ENCODE assay signal across 2 cellular contexts in the genomic region with DNA sequence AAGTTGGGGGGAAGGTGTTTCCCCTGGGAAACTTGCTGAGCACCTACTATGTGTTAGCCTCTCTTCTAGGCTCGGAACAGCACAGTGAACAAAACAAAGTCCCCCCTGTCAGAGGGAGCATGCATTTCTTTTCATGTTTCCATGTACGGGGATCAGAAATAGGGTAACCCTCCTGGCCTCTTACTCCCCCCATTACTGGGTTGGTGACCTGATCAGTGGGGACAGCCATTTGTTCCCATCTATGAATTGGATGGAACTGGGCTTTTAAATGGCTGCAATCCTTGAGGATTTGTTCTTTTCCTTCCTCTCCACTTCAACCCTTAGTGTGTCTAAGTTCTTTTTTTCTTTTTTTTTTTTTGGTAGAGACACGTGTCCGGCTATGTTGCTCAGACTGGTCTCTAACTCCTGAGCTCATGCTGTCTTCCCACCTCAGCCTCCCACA.
A peak's percentile ranks its signal among the peaks of the same experiment; 100 is the strongest.
TF ChIP-seq lines count a peak whose summit lies in the region.

No MANE protein-coding gene starts in this region.

TF ChIP-seq in HepG2, 621 proteins besides CTCF, POLR2A, EP300 and RAD21:
- TF ChIP-seq ZNF34 (CRISPR knock-in tag; IDR thresholded peaks at IDR 0.05; ENCODE audit: borderline replicate concordance): no peak
- no peak for TF ChIP-seq ZKSCAN8 (CRISPR knock-in tag; IDR thresholded peaks at IDR 0.05; ENCODE audit: borderline replicate concordance)
- TF ChIP-seq ZKSCAN1 (IDR thresholded peaks at IDR 0.05; ENCODE audit: low read length): peak; percentile 95
- TF ChIP-seq, protein P1, sequence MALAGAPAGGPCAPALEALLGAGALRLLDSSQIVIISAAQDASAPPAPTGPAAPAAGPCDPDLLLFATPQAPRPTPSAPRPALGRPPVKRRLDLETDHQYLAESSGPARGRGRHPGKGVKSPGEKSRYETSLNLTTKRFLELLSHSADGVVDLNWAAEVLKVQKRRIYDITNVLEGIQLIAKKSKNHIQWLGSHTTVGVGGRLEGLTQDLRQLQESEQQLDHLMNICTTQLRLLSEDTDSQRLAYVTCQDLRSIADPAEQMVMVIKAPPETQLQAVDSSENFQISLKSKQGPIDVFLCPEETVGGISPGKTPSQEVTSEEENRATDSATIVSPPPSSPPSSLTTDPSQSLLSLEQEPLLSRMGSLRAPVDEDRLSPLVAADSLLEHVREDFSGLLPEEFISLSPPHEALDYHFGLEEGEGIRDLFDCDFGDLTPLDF (CRISPR knock-in tag; IDR thresholded peaks at IDR 0.05): no peak
- no peak for TF ChIP-seq NR2F2 (IDR thresholded peaks at IDR 0.05; ENCODE audit: borderline replicate concordance, low read depth)
- TF ChIP-seq RBM22 (optimal IDR thresholded peaks at IDR 0.05; ENCODE audit: low read length): peak; percentile 12
- TF ChIP-seq FOXK2 (IDR thresholded peaks at IDR 0.05): no peak
- TF ChIP-seq ZNF143 (CRISPR knock-in tag; IDR thresholded peaks at IDR 0.05): no peak
- TF ChIP-seq POLR2AphosphoS2 (IDR thresholded peaks at IDR 0.05; ENCODE audit: low read depth, low read length): peak; percentile 87; the same call in 1 of the 2 replicates
- peak; percentile 58; the same call in 1 of the 2 replicates for TF ChIP-seq POLR2G (IDR thresholded peaks at IDR 0.05; ENCODE audit: low read depth, low read length)
- TF ChIP-seq HNRNPH1 (optimal IDR thresholded peaks at IDR 0.05; ENCODE audit: low read depth, low read length): no peak
- no peak for TF ChIP-seq TMF1 (CRISPR knock-in tag; IDR thresholded peaks at IDR 0.05; ENCODE audit: low read depth)
- no peak for TF ChIP-seq PAF1 (CRISPR knock-in tag; IDR thresholded peaks at IDR 0.05)
- no peak for TF ChIP-seq ZEB1 (IDR thresholded peaks at IDR 0.05; ENCODE audit: insufficient replicate concordance, low read depth)
TF ChIP-seq in HepG2: peak in this region for 4.

TF ChIP-seq in K562, 482 proteins besides CTCF, POLR2A, EP300 and RAD21:
- TF ChIP-seq HNRNPH1 (optimal IDR thresholded peaks at IDR 0.05; ENCODE audit: low read depth, low read length) (no peak), ZKSCAN1 (IDR thresholded peaks at IDR 0.05; ENCODE audit: low read depth, low read length) (peak; percentile 91; the same call in 1 of the 2 replicates), POLR2G (IDR thresholded peaks at IDR 0.05; ENCODE audit: low read depth, low read length) (no peak), ZNF445 (CRISPR knock-in tag; IDR thresholded peaks at IDR 0.05; ENCODE audit: low read depth) (no peak)
